8 cellular contexts compared by ENCODE assay signal in genomic region chr1:226938903-226939438, GRCh38. TPM values are rescaled to one million over a fixed set of nuclear protein-coding genes. Genes with fewer than 3 reads are reported as not detected.
DNase-seq lines count a peak whose midpoint lies in the region; ATAC-seq and TF ChIP-seq lines count a peak whose summit lies in the region.

No MANE protein-coding gene starts in this region.

- peaks cover 4% of the 10 kb centered on the region for H3K36me3 Mint-ChIP-seq in activated naive CD4-positive, alpha-beta T cell treated with anti-CD3 and anti-CD28 coated beads for 36 hours (ENCODE audit: low read depth)
- peaks cover 22% of the 10 kb centered on the region for H3K36me3 Mint-ChIP-seq in effector memory CD8-positive, alpha-beta T cell (ENCODE audit: insufficient read depth)
- peaks cover 4 to 19% (median 8%) of the 10 kb centered on the region in 5 donors for H3K36me3 Mint-ChIP-seq in naive thymus-derived CD4-positive, alpha-beta T cell

- in situ Hi-C loops in Panc1 (cut with HindIII; ENCODE audit: low pct_unique_long_range_greater_than_20kb, low sequenced_read_pairs), result no loop called here

- no peak for DNase-seq in activated naive CD4-positive, alpha-beta T cell treated with anti-CD3 and anti-CD28 coated beads for 36 hours
- DNase-seq in activated naive CD4-positive, alpha-beta T cell treated with Interleukin-2 at 50 U/mL for 16 hours, result no peak
- no peak for DNase-seq in Panc1 (ENCODE audit: low read depth, low spot score)
- DNase-seq in effector memory CD8-positive, alpha-beta T cell, result no peak
- DNase-seq in naive thymus-derived CD4-positive, alpha-beta T cell, result peak in 1 of 9 donors; percentile 36
- DNase-seq in SHP77 treated with DMSO at 0.1 percent for 48 hours (lab: John Stamatoyannopoulos, UW), result no peak

- H3K27ac ChIP-seq in Panc1 (ENCODE audit: low read length), result peak overlapping the region; percentile 92
- H3K27ac ChIP-seq in naive thymus-derived CD4-positive, alpha-beta T cell (ENCODE audit: low read depth, low read length), result peak overlapping the region; percentile 87

- POLR2A ChIA-PET in Panc1 (lab: Charles Lee), result interaction anchor here (0.7 kb wide), 1 partner anchor 827 kb away, joined by 3 read pairs; no protein-coding TSS in a partner anchor
- POLR2A ChIA-PET in naive thymus-derived CD4-positive, alpha-beta T cell (lab: Charles Lee), result interaction anchor here (0.6 to 4.3 kb wide), 24 partner anchors 8 to 940 kb away, joined by 3 to 46 read pairs (median 4); partner anchors contain the start of genes H3-3A, ITPKB and SDE2

- TF ChIP-seq CTCF in Panc1 (IDR thresholded peaks at IDR 0.05), result no peak

- no peaks in the 10 kb centered on the region; the same call in 1 of the 2 replicates for H3K36me3 ChIP-seq in Panc1 (ENCODE audit: control insufficient read depth, insufficient read depth, low read length)
- H3K36me3 ChIP-seq in naive thymus-derived CD4-positive, alpha-beta T cell (ENCODE audit: control insufficient read depth in 2 of 3, insufficient read depth in 3 of 3, low read length in 3 of 3), result no peaks in the 10 kb centered on the region

- peaks cover 14% of the 10 kb centered on the region for H3K9me3 Mint-ChIP-seq in activated naive CD4-positive, alpha-beta T cell treated with anti-CD3 and anti-CD28 coated beads for 36 hours
- peaks cover 0 to 16% of the 10 kb centered on the region in 2 donors for H3K9me3 Mint-ChIP-seq in effector memory CD8-positive, alpha-beta T cell
- H3K9me3 Mint-ChIP-seq in naive thymus-derived CD4-positive, alpha-beta T cell, result peaks cover 6 to 23% (median 13%) of the 10 kb centered on the region in 11 donors

- H3K4me3 Mint-ChIP-seq in activated naive CD4-positive, alpha-beta T cell treated with anti-CD3 and anti-CD28 coated beads for 36 hours, result peak overlapping the region; percentile 82
- peak overlapping the region; percentile 86 to 89 for H3K4me3 Mint-ChIP-seq in effector memory CD8-positive, alpha-beta T cell
- H3K4me3 Mint-ChIP-seq in naive thymus-derived CD4-positive, alpha-beta T cell, result peak overlapping the region; percentile 85 to 94 (median 92)

- BruUV-seq in Panc1 (replicated peaks; lab: Mats Ljungman, UMichigan), result TSS peak; percentile 76

- H3K4me3 ChIP-seq in Panc1 (ENCODE audit: low read depth in 2 of 2, low read length in 2 of 2), result peak overlapping the region; percentile 77 to 82
- H3K4me3 ChIP-seq in naive thymus-derived CD4-positive, alpha-beta T cell (ENCODE audit: low read length), result peak overlapping the region; percentile 81

- ATAC-seq in Panc1, result no peak
- ATAC-seq in effector memory CD8-positive, alpha-beta T cell (replicated peaks), result no peak
- ATAC-seq in naive thymus-derived CD4-positive, alpha-beta T cell, result no peak
- no peak for ATAC-seq in GM18870 (IDR thresholded peaks at IDR 0.05; ENCODE audit: unreplicated experiment)
- ATAC-seq in HG02678 (IDR thresholded peaks at IDR 0.05; ENCODE audit: unreplicated experiment), result no peak

- intact Hi-C loops in activated naive CD4-positive, alpha-beta T cell treated with anti-CD3 and anti-CD28 coated beads for 36 hours (cut with micrococcal nuclease), result loop anchor here (1.0 to 5.0 kb wide), 2 partner anchors 57 to 623 kb away; partner anchors contain the start of gene ZNF678
- intact Hi-C loops in Panc1 (cut with micrococcal nuclease; ENCODE audit: unreplicated experiment), result no loop called here
- intact Hi-C loops in naive thymus-derived CD4-positive, alpha-beta T cell (cut with micrococcal nuclease), result loop anchor here (1.0 to 5.0 kb wide), 6 partner anchors 22 to 937 kb away; no protein-coding TSS in a partner anchor

- H3K27me3 ChIP-seq in Panc1 (ENCODE audit: control insufficient read depth, insufficient read depth, low read length), result no peaks in the 10 kb centered on the region
- no peaks in the 10 kb centered on the region for H3K27me3 ChIP-seq in naive thymus-derived CD4-positive, alpha-beta T cell (ENCODE audit: control insufficient read depth in 2 of 2, insufficient read depth in 2 of 2, low read length in 2 of 2)

- H3K4me1 Mint-ChIP-seq in activated naive CD4-positive, alpha-beta T cell treated with anti-CD3 and anti-CD28 coated beads for 36 hours (ENCODE audit: low read depth), result peaks cover 43% of the 10 kb centered on the region
- H3K4me1 Mint-ChIP-seq in effector memory CD8-positive, alpha-beta T cell (ENCODE audit: low read depth in 2 of 2), result peaks cover 32 to 43% of the 10 kb centered on the region in 2 donors
- H3K4me1 Mint-ChIP-seq in naive thymus-derived CD4-positive, alpha-beta T cell, result peaks cover 35 to 55% (median 47%) of the 10 kb centered on the region in 7 donors

- H3K27me3 Mint-ChIP-seq in activated naive CD4-positive, alpha-beta T cell treated with anti-CD3 and anti-CD28 coated beads for 36 hours (ENCODE audit: low read depth), result no peaks in the 10 kb centered on the region
- H3K27me3 Mint-ChIP-seq in effector memory CD8-positive, alpha-beta T cell, result no peaks in the 10 kb centered on the region
- no peaks in the 10 kb centered on the region for H3K27me3 Mint-ChIP-seq in naive thymus-derived CD4-positive, alpha-beta T cell

- H3K4me1 ChIP-seq in Panc1 (ENCODE audit: control insufficient read depth, insufficient read depth, low read length), result peaks cover 16% of the 10 kb centered on the region
- peaks cover 15 to 33% of the 10 kb centered on the region in 2 donors for H3K4me1 ChIP-seq in naive thymus-derived CD4-positive, alpha-beta T cell (ENCODE audit: control insufficient read depth in 2 of 2, insufficient read depth in 2 of 2, low read length in 2 of 2)

- CTCF ChIA-PET in activated naive CD4-positive, alpha-beta T cell treated with anti-CD3 and anti-CD28 coated beads for 36 hours (lab: Charles Lee), result interaction anchor here (0.7 to 1.2 kb wide), 3 partner anchors 27 to 285 kb away, joined by 3 to 4 read pairs (median 3); no protein-coding TSS in a partner anchor
- CTCF ChIA-PET in Panc1 (lab: Charles Lee), result no interaction called here
- CTCF ChIA-PET in naive thymus-derived CD4-positive, alpha-beta T cell (lab: Charles Lee), result interaction anchor here (0.7 to 1.3 kb wide), 5 partner anchors 26 to 312 kb away, joined by 3 to 5 read pairs (median 4); no protein-coding TSS in a partner anchor

- H3K27ac Mint-ChIP-seq in activated naive CD4-positive, alpha-beta T cell treated with anti-CD3 and anti-CD28 coated beads for 36 hours, result peak overlapping the region; percentile 90
- H3K27ac Mint-ChIP-seq in effector memory CD8-positive, alpha-beta T cell, result peak overlapping the region; percentile 97
- H3K27ac Mint-ChIP-seq in naive thymus-derived CD4-positive, alpha-beta T cell, result peak overlapping the region; percentile 94 to 98 (median 97)

- peaks cover 5% of the 10 kb centered on the region for H3K9me3 ChIP-seq in Panc1 (ENCODE audit: control insufficient read depth, insufficient read depth, low read depth, low read length)
- peaks cover 0 to 14% (median 8%) of the 10 kb centered on the region in 3 experiments for H3K9me3 ChIP-seq in naive thymus-derived CD4-positive, alpha-beta T cell (ENCODE audit: control insufficient read depth in 2 of 3, low read length in 3 of 3)

RNA-seq across cellular contexts. Expression of gene COQ8A, which starts 1.1 kb away (rescaled TPM):
- total RNA-seq in activated naive CD4-positive, alpha-beta T cell treated with anti-CD3 and anti-CD28 coated beads for 36 hours, result 10 to 100 TPM; 24.8 to 26.5 TPM
- total RNA-seq in Panc1 (2021; ENCODE audit: unreplicated experiment), result 15.1 TPM
- polyA plus RNA-seq in Panc1 (2012; ENCODE audit: insufficient read length), result 15.7 TPM
- total RNA-seq in naive thymus-derived CD4-positive, alpha-beta T cell, result 10 to 100 TPM; 34.1 to 83.4 (median 67.8) TPM
- polyA plus RNA-seq in naive thymus-derived CD4-positive, alpha-beta T cell, result 10 to 100 TPM; 45.9 to 66.3 TPM
